1 cellular context compared by ENCODE assay signal in the genomic region with DNA sequence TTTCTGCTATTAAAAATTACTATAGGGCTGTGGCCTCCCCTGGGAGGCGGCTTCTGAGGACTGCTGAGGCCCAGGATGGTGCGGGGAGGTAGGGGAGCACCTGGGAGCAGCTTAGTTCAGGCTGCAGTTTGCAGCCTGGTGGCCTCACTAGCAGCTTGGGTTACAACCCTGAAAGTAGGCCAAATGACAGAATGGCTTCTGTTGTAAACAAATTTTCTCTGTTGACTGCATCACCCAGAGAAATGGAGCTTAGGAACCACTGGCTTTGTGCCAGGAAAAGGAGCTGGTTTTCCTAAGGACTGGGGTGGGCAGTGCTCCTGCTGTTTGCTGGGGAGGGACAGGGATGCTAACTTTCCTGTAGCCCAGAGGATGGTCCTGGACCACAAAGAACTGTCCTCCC.
TF ChIP-seq lines count a peak whose summit lies in the region.

No MANE protein-coding gene starts in this region.

TF ChIP-seq in HEK293, 187 proteins besides CTCF, POLR2A, EP300 and RAD21 (continued from another document):
- TF ChIP-seq, protein P1, sequence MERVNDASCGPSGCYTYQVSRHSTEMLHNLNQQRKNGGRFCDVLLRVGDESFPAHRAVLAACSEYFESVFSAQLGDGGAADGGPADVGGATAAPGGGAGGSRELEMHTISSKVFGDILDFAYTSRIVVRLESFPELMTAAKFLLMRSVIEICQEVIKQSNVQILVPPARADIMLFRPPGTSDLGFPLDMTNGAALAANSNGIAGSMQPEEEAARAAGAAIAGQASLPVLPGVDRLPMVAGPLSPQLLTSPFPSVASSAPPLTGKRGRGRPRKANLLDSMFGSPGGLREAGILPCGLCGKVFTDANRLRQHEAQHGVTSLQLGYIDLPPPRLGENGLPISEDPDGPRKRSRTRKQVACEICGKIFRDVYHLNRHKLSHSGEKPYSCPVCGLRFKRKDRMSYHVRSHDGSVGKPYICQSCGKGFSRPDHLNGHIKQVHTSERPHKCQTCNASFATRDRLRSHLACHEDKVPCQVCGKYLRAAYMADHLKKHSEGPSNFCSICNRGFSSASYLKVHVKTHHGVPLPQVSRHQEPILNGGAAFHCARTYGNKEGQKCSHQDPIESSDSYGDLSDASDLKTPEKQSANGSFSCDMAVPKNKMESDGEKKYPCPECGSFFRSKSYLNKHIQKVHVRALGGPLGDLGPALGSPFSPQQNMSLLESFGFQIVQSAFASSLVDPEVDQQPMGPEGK (tag by site-specific recombination; IDR thresholded peaks at IDR 0.05) = no peak
- no peak for TF ChIP-seq ZBTB21 (tag by site-specific recombination; IDR thresholded peaks at IDR 0.05)
- TF ChIP-seq, protein P2, sequence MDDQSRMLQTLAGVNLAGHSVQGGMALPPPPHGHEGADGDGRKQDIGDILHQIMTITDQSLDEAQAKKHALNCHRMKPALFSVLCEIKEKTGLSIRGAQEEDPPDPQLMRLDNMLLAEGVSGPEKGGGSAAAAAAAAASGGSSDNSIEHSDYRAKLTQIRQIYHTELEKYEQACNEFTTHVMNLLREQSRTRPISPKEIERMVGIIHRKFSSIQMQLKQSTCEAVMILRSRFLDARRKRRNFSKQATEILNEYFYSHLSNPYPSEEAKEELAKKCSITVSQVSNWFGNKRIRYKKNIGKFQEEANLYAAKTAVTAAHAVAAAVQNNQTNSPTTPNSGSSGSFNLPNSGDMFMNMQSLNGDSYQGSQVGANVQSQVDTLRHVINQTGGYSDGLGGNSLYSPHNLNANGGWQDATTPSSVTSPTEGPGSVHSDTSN (CRISPR knock-in tag; IDR thresholded peaks at IDR 0.05) = no peak
- no peak for TF ChIP-seq ZNF768 (tag by site-specific recombination; IDR thresholded peaks at IDR 0.05)
- TF ChIP-seq, protein P3, sequence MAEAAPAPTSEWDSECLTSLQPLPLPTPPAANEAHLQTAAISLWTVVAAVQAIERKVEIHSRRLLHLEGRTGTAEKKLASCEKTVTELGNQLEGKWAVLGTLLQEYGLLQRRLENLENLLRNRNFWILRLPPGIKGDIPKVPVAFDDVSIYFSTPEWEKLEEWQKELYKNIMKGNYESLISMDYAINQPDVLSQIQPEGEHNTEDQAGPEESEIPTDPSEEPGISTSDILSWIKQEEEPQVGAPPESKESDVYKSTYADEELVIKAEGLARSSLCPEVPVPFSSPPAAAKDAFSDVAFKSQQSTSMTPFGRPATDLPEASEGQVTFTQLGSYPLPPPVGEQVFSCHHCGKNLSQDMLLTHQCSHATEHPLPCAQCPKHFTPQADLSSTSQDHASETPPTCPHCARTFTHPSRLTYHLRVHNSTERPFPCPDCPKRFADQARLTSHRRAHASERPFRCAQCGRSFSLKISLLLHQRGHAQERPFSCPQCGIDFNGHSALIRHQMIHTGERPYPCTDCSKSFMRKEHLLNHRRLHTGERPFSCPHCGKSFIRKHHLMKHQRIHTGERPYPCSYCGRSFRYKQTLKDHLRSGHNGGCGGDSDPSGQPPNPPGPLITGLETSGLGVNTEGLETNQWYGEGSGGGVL (tag by site-specific recombination; IDR thresholded peaks at IDR 0.05) = no peak
- TF ChIP-seq ZNF530 (tag by site-specific recombination; IDR thresholded peaks at IDR 0.05; ENCODE audit: low read depth) = no peak
- TF ChIP-seq ZNF514 (tag by site-specific recombination; IDR thresholded peaks at IDR 0.05) = no peak
- TF ChIP-seq KLF8 (tag by site-specific recombination; IDR thresholded peaks at IDR 0.05) = no peak
